ENCODE assay signal across 27 cellular contexts in the genomic region with DNA sequence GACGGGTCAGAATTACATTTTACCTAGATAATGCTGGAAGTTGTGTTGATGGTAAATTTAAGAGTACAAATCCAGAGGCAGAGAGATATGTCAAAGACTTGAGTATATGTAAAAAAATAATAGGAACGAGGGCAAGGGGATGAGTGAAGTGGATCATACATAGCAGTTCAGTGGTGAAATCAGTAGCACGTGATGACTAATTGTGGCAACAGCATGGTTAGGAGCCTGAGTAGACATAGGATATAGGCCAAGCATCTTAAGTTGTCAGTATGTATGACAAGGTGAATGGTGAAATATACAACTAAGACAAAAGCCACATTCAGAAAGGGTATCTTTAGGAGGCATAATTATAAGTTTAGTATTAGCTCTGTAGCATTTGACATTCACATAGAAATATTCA.
DNase-seq lines count a peak whose midpoint lies in the region; TF ChIP-seq lines count a peak whose summit lies in the region.
"Had no signal": no experiment of that assay in that cellular context is flagged by ENCODE, and none has a peak within 500 bp of the region (broad histone marks: within the 10 kb centered on the region; RNA-seq: fewer than 3 reads in every experiment).

No MANE protein-coding gene starts in this region.

- no peaks in the 10 kb centered on the region for H3K27me3 ChIP-seq in MG63
- no peaks in the 10 kb centered on the region for H3K27me3 ChIP-seq in brain microvascular endothelial cell (replicated peaks)
- H3K27me3 ChIP-seq: esophagus muscularis mucosa had no signal

- H3K4me3 ChIP-seq in MG63 (no peak overlapping the region), brain microvascular endothelial cell (ENCODE audit: low read depth, low read length) (no peak overlapping the region), foreskin fibroblast (ENCODE audit: low read depth in 1 of 2, low read length in 2 of 2) (no peak overlapping the region)
- H3K4me3 ChIP-seq: esophagus muscularis mucosa, left ventricle myocardium inferior, thoracic aorta had no signal

- peaks cover 3% of the 10 kb centered on the region for H3K9me3 ChIP-seq in MG63
- H3K9me3 ChIP-seq: esophagus muscularis mucosa, thoracic aorta had no signal

- H3K36me3 ChIP-seq in MG63, result no peaks in the 10 kb centered on the region
- H3K36me3 ChIP-seq in brain microvascular endothelial cell (replicated peaks), result no peaks in the 10 kb centered on the region
- H3K36me3 ChIP-seq: esophagus muscularis mucosa, left ventricle myocardium inferior, thoracic aorta had no signal

- in situ Hi-C loops in brain microvascular endothelial cell (cut with HindIII; ENCODE audit: low pct_ligation_motif_present, low sequenced_read_pairs), result no loop called here

- no peak for TF ChIP-seq CTCF in brain microvascular endothelial cell (IDR thresholded peaks at IDR 0.05; ENCODE audit: low read depth, low read length, missing control alignments)
- TF ChIP-seq CTCF in foreskin fibroblast (IDR thresholded peaks at IDR 0.05; ENCODE audit: low read depth, low read length), result no peak

- H3K27ac ChIP-seq in brain microvascular endothelial cell, result no peak overlapping the region
- H3K27ac ChIP-seq: esophagus muscularis mucosa, left ventricle myocardium inferior, parathyroid adenoma, thoracic aorta had no signal

- DNase-seq in A172 (ENCODE audit: low spot score) (peak; percentile 30), MG63 (peak; percentile 8), brain microvascular endothelial cell (peak; percentile 36), foreskin fibroblast (peak; percentile 45 to 54), epidermal melanocyte (ENCODE audit: insufficient read length, low spot score) (no peak), NCI-H2196 treated with DMSO at 0.1 percent for 48 hours (lab: John Stamatoyannopoulos, UW; ENCODE audit: unreplicated experiment) (no peak), activated gamma-delta T cell treated with Interleukin-2 at 50 U/mL for 16 hours (no peak), middle frontal gyrus (ENCODE audit: extremely low spot score, low spot score) (no peak)
- DNase-seq: 8988T; activated CD4-positive, alpha-beta T cell treated with anti-CD3 and anti-CD28 coated beads for 48 hours; activated CD8-positive, alpha-beta memory T cell treated with anti-CD3 and anti-CD28 coated beads for 24 hours; activated T-cell treated with anti-CD3 and anti-CD28 coated beads for 4 hours; central memory CD4-positive, alpha-beta T cell; DMS79; GOT3; left ventricle myocardium inferior; NCI-H1105; NCI-H1930; NCI-H526; NK-92 treated with Interleukin-12 subunit alpha and Interleukin-12 subunit beta, amount 100 ng/mL, for 24 hours; retina; SHP77; small intestine; stimulated activated naive CD8-positive, alpha-beta T cell treated with anti-CD3 and anti-CD28 coated beads, Interleukin-15, Interleukin-2, amounts not matched to agents 100 U/mL and 50 U/mL, for 24 hours had no signal

Comparison
In these comparisons a context has a peak if more than half of its experiments do, and no peak if none do; other contexts are left out.
1. DNase-seq: peak in A172 (single experiment), MG63 (single experiment), brain microvascular endothelial cell (single experiment) and foreskin fibroblast (2 of 2); none in epidermal melanocyte (single experiment), NCI-H2196 treated with DMSO at 0.1 percent for 48 hours (single experiment), activated gamma-delta T cell treated with Interleukin-2 at 50 U/mL for 16 hours (single experiment) and middle frontal gyrus (single experiment).